In the genomic region with DNA sequence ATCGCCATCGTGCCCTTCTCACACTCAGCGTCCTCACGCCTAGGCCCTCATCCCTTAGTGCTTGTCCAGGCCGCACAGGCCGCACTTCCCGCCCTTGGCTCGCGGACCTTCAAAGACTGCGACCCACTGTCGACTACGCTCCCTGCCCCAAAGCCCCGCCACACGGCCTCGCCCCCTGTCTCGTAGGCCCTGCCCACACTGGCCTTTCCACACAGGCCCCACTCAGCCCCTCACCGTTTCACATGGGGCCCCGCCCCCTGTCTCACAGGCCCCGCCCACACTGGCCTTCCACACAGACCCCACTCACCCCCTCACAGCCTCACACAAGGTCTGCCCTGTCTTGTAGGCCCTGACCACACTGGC, we compare ENCODE assay signal across 20 cellular contexts. TPM values are rescaled to one million over a fixed set of nuclear protein-coding genes. Genes with fewer than 3 reads are reported as not detected.
DNase-seq lines count a peak whose midpoint lies in the region; ATAC-seq and TF ChIP-seq lines count a peak whose summit lies in the region.
"Had no signal": no experiment of that assay in that cellular context is flagged by ENCODE, and none has a peak within 500 bp of the region (broad histone marks: within the 10 kb centered on the region; RNA-seq: fewer than 3 reads in every experiment).

No MANE protein-coding gene starts in this region.

- no peak for TF ChIP-seq CTCF in osteoblast (IDR thresholded peaks at IDR 0.05; ENCODE audit: extremely low read depth, low read depth, low read length)

- peaks cover 85% of the 10 kb centered on the region for H3K27me3 Mint-ChIP-seq in T-helper 17 cell

- H3K9me3 ChIP-seq in T-helper 17 cell (ENCODE audit: control insufficient read depth, low read length, poor library complexity, severe bottlenecking) = no peaks in the 10 kb centered on the region
- no peaks in the 10 kb centered on the region for H3K9me3 ChIP-seq in iPS-15b (ENCODE audit: control insufficient read depth, insufficient read depth, low read length)
- no peaks in the 10 kb centered on the region for H3K9me3 ChIP-seq in osteoblast (ENCODE audit: low read depth, low read length)

- peaks cover 21% of the 10 kb centered on the region for H3K4me1 Mint-ChIP-seq in T-helper 17 cell

- no peaks in the 10 kb centered on the region for H4K20me1 ChIP-seq in osteoblast (ENCODE audit: insufficient read depth, low read length)

- no peak overlapping the region for H3K4me2 ChIP-seq in osteoblast (ENCODE audit: insufficient read depth, low read length)
- H3K4me2 ChIP-seq: hepatocyte, smooth muscle cell had no signal

- H3K79me2 ChIP-seq in osteoblast (ENCODE audit: insufficient read depth, low read length) = no peaks in the 10 kb centered on the region
- H3K79me2 ChIP-seq: hepatocyte had no signal

- H3K4me3 ChIP-seq in H7 (ENCODE audit: insufficient read depth, low read depth, low read length) (peak overlapping the region; percentile 35; the same call in 1 of the 2 replicates), iPS-15b (ENCODE audit: low read depth, low read length) (peak overlapping the region; percentile 52), osteoblast (ENCODE audit: insufficient read depth, low read length) (no peak overlapping the region)
- H3K4me3 ChIP-seq: hepatocyte, smooth muscle cell had no signal

- no peak overlapping the region for H3K27ac Mint-ChIP-seq in T-helper 17 cell

- DNase-seq in H7 (peak; percentile 77), T-helper 17 cell (no peak), osteoblast (ENCODE audit: insufficient read length, low spot score, missing footprints) (peak; percentile 77)
- DNase-seq in effector CD4-positive, alpha-beta T cell = no peak
- DNase-seq: activated naive CD4-positive, alpha-beta T cell treated with anti-CD3 and anti-CD28 coated beads, Interleukin-2, amount 50 U/mL, for 16 hours; mammary epithelial cell; NCI-H1092 treated with DMSO at 0.1 percent for 48 hours; NCI-H2081; NCI-H510A treated with DMSO at 0.1 percent for 48 hours; stimulated activated CD4-positive, alpha-beta T cell treated with anti-CD3 and anti-CD28 coated beads, Interleukin-4, amount 100 ng/mL, for 24 hours had no signal

- peak overlapping the region; percentile 70 for H3K4me3 Mint-ChIP-seq in T-helper 17 cell
- H3K4me3 Mint-ChIP-seq: neural crest cell had no signal

- H3K36me3 Mint-ChIP-seq in T-helper 17 cell (ENCODE audit: low read depth) = peaks cover 15% of the 10 kb centered on the region

- H2AFZ ChIP-seq in osteoblast (ENCODE audit: low read length) = no peak overlapping the region
- H2AFZ ChIP-seq: hepatocyte had no signal

- H3K36me3 ChIP-seq in H7 (replicated peaks; ENCODE audit: control insufficient read depth, insufficient read depth, low read length) = no peaks in the 10 kb centered on the region
- no peaks in the 10 kb centered on the region for H3K36me3 ChIP-seq in iPS-15b (ENCODE audit: control insufficient read depth, insufficient read depth, low read length)
- no peaks in the 10 kb centered on the region for H3K36me3 ChIP-seq in osteoblast (ENCODE audit: insufficient read depth, low read length)

- no peak overlapping the region for H3K9ac ChIP-seq in iPS-15b (ENCODE audit: low read depth, low read length)

- peaks cover 53% of the 10 kb centered on the region for H3K27me3 ChIP-seq in H7 (ENCODE audit: control insufficient read depth, insufficient read depth, low read length)
- H3K27me3 ChIP-seq in iPS-15b (ENCODE audit: control insufficient read depth, insufficient read depth, low read length) = peaks cover 40% of the 10 kb centered on the region
- peaks cover 47% of the 10 kb centered on the region for H3K27me3 ChIP-seq in osteoblast (ENCODE audit: insufficient read depth, low read length)

- ATAC-seq in T-helper 17 cell = no peak
- no peak for ATAC-seq in GM21515 (IDR thresholded peaks at IDR 0.05; ENCODE audit: unreplicated experiment)
- ATAC-seq in HG03025 (IDR thresholded peaks at IDR 0.05; ENCODE audit: low FRiP score, unreplicated experiment) = no peak

- H3K4me1 ChIP-seq in iPS-15b (ENCODE audit: control insufficient read depth, insufficient read depth, low read length) (peaks cover 26% of the 10 kb centered on the region), osteoblast (ENCODE audit: insufficient read depth, low read length) (peaks cover 3% of the 10 kb centered on the region)

- no peak overlapping the region for H3K27ac ChIP-seq in osteoblast (ENCODE audit: low read depth, low read length)
- H3K27ac ChIP-seq: hepatocyte had no signal

RNA-seq across cellular contexts. Expression of a gene that starts 11.1 kb away (rescaled TPM):
- total RNA-seq in H7 (2014; rRNA removed; shearing (Covaris generic)) = 0.85 and 1.9 TPM in 2 replicates
- under 1 TPM; 0.21 to 0.32 TPM for total RNA-seq in T-helper 17 cell
- total RNA-seq in osteoblast = 62.5 and 90.1 TPM in 2 replicates
- total RNA-seq: endothelial cell of umbilical vein, kidney epithelial cell, pulmonary artery endothelial cell had no signal

RNA-seq across cellular contexts. Expression of a gene that starts 32.0 kb away (rescaled TPM):
- total RNA-seq in H7 (2014; rRNA removed; shearing (Covaris generic)) = 9.2 and 12.3 TPM in 2 replicates
- total RNA-seq in T-helper 17 cell (100 to 1,000 TPM; 464 to 502 TPM), osteoblast (0.29 TPM in 1 of 2 replicates, not detected in the other)

RNA-seq across cellular contexts. Expression of a gene that starts 47.8 kb away (rescaled TPM):
- 2.9 and 6.4 TPM in 2 replicates for total RNA-seq in H7 (2014; rRNA removed; shearing (Covaris generic))
- total RNA-seq in T-helper 17 cell (10 to 100 TPM; 11.8 to 27.1 TPM), osteoblast (0.29 and 0.36 TPM in 2 replicates)
- total RNA-seq: LHCN-M2 had no signal

Comparison
In these comparisons a context has a peak if more than half of its experiments do, and no peak if none do; other contexts are left out.
1. DNase-seq: peak in H7 (single experiment) and osteoblast (single experiment); none in T-helper 17 cell (0 of 3) and effector CD4-positive, alpha-beta T cell (single experiment).
2. RNA of a gene that starts 11.1 kb away (total RNA-seq): 62.5 to 90.1 TPM in osteoblast; 0.85 to 1.9 TPM in H7 and 0.21 to 0.32 TPM in T-helper 17 cell; every median in the first group is over 10 times any median in the second.
3. RNA of a gene that starts 32.0 kb away (total RNA-seq): 464 to 502 TPM in T-helper 17 cell; 9.2 to 12.3 TPM in H7 and 0.29 TPM in osteoblast; every median in the first group is over 10 times any median in the second.